In the genomic region with DNA sequence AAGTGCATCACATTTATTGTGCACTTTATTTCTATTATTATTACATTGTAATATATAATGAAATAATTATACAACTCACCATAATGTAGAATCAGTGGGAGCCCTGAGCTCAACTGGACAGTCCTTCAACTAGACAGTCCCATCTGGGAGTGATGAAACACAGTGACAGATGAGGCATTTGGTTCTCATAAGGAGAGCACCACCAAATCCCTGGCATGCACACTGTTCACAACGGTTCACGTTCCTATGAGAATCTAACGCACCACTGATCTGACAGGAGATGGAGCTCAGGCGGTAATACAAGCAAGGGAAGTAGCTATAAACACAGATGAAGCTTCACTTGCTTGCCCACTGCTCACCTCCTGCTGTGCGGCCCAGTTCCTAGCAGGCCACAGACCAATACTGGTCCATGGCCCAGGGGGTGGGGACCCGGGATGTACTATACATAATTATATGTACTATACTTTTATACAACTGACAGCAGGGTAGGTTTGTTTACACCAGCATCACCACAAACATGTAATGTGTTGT, we compare ENCODE assay signal across 14 cellular contexts. TPM values are rescaled to one million over a fixed set of nuclear protein-coding genes. Genes with fewer than 3 reads are reported as not detected.
DNase-seq lines count a peak whose midpoint lies in the region; ATAC-seq and TF ChIP-seq lines count a peak whose summit lies in the region.
"Had no signal": no experiment of that assay in that cellular context is flagged by ENCODE, and none has a peak within 500 bp of the region (broad histone marks: within the 10 kb centered on the region; RNA-seq: fewer than 3 reads in every experiment).

No MANE protein-coding gene starts in this region.

- no peak for TF ChIP-seq POLR2A in prostate gland (IDR thresholded peaks at IDR 0.05)

- in situ Hi-C loops in G401 (cut with HindIII; ENCODE audit: low sequenced_read_pairs) = no loop called here

- no peaks in the 10 kb centered on the region for H3K36me3 ChIP-seq in prostate gland

- intact Hi-C loops in prostate gland (cut with DNase I) = no loop called here

- no peak for ATAC-seq in left lobe of liver
- ATAC-seq: A549; CD8-positive, alpha-beta T cell; GM12878; GM23338 had no signal

- H3K27ac ChIP-seq in prostate gland = no peak overlapping the region
- H3K27ac ChIP-seq: A549 had no signal

- H3K27me3 ChIP-seq in prostate gland (replicated peaks; ENCODE audit: insufficient read depth) = no peaks in the 10 kb centered on the region

- no peak overlapping the region for H3K4me3 ChIP-seq in prostate gland
- H3K4me3 ChIP-seq: A549, GM12878, GM23338 had no signal

- DNase-seq in G401 (ENCODE audit: low spot score) = peak; percentile 27
- DNase-seq in cerebellar cortex (ENCODE audit: low spot score) = peak; percentile 20
- peak; percentile 14 for DNase-seq in islet precursor cell
- DNase-seq in retina = peak; percentile 60
- no peak for DNase-seq in D341Med (ENCODE audit: low spot score)
- no peak for DNase-seq in left lobe of liver (ENCODE audit: low spot score)
- no peak for DNase-seq in prostate gland (ENCODE audit: low spot score)
- DNase-seq: Caco-2, DMS53, H7 had no signal

- no peak for TF ChIP-seq CTCF in prostate gland (IDR thresholded peaks at IDR 0.05)

- H3K9me3 ChIP-seq in prostate gland = no peaks in the 10 kb centered on the region
- H3K9me3 ChIP-seq: A549, Caco-2 had no signal

- H3K4me1 ChIP-seq in prostate gland (replicated peaks) = no peaks in the 10 kb centered on the region
- H3K4me1 ChIP-seq: Caco-2 had no signal

- WGBS in prostate gland = 84% methylated on average over 6 of the region's 6 CpGs

RNA-seq across cellular contexts. Expression of a gene that starts 16.9 kb away (rescaled TPM):
- total RNA-seq in G401 (2014; rRNA removed; shearing (Covaris generic)) = 10.8 and 16.7 TPM in 2 replicates
- total RNA-seq in left lobe of liver (46.6 TPM), prostate gland (10 to 100 TPM; 33.7 to 35.3 TPM)

Comparison
In these comparisons a context has a peak if more than half of its experiments do, and no peak if none do; other contexts are left out.
1. DNase-seq: peak in G401 (single experiment), cerebellar cortex (single experiment), islet precursor cell (single experiment) and retina (single experiment); none in D341Med (single experiment), left lobe of liver (single experiment) and prostate gland (single experiment).